ENCODE assay signal across 14 cellular contexts in genomic region chr9:97830884-97831829, GRCh38. TPM values are rescaled to one million over a fixed set of nuclear protein-coding genes. Genes with fewer than 3 reads are reported as not detected.
DNase-seq lines count a peak whose midpoint lies in the region; ATAC-seq, FAIRE-seq and TF ChIP-seq lines count a peak whose summit lies in the region.
"Had no signal": no experiment of that assay in that cellular context is flagged by ENCODE, and none has a peak within 500 bp of the region (broad histone marks: within the 10 kb centered on the region; RNA-seq: fewer than 3 reads in every experiment).

No MANE protein-coding gene starts in this region.

- H3K4me3 Mint-ChIP-seq in brain = peak overlapping the region in 4 of 5 experiments; percentile 21 to 58 (median 41)

- H3K4me3 ChIP-seq in heart left ventricle = no peak overlapping the region
- no peak overlapping the region; a peak in 1 of 6 replicates for H3K4me3 ChIP-seq in HepG2 (replicated peaks in 1 of 3; ENCODE audit: insufficient read depth in 1 of 3, low read depth in 2 of 3, low read length in 3 of 3)
- H3K4me3 ChIP-seq: uterus had no signal

- peaks cover 0 to 2% (median 0%) of the 10 kb centered on the region in 5 experiments for H3K9me3 Mint-ChIP-seq in brain

- ATAC-seq in heart left ventricle = peak in 3 of 4 donors; percentile 46 to 68 (median 67)
- peak; percentile 98 for ATAC-seq in HepG2
- no peak for ATAC-seq in HG02623 (IDR thresholded peaks at IDR 0.05; ENCODE audit: unreplicated experiment)

- 31 to 39% (median 38%) methylated on average over 13 to 15 of the region's 15 CpGs for WGBS in heart left ventricle, 4 donors
- WGBS in HepG2 (ENCODE audit: low lambda C conversion rate) = 19% methylated on average over 15 of the region's 15 CpGs

- H3K9ac ChIP-seq in HepG2 (ENCODE audit: insufficient read depth, low read depth, low read length) = no peak overlapping the region

- H3K4me1 ChIP-seq in heart left ventricle (peaks cover 0 to 8% (median 0%) of the 10 kb centered on the region in 12 donors), HepG2 (ENCODE audit: insufficient read depth, low read length) (peaks cover 19% of the 10 kb centered on the region)
- H3K4me1 ChIP-seq: uterus had no signal

- H3K27ac ChIP-seq in heart left ventricle (no peak overlapping the region), HepG2 (ENCODE audit: extremely low read length, insufficient read depth, low read length) (no peak overlapping the region)
- H3K27ac ChIP-seq: uterus had no signal

- DNase-seq in heart left ventricle = peak in 1 of 5 donors; percentile 37
- DNase-seq in cardiac septum (ENCODE audit: low spot score) = no peak
- peak; percentile 24 for DNase-seq in HepG2 (ENCODE audit: low spot score)
- no peak for DNase-seq in amniotic stem cell (lab: John Stamatoyannopoulos, UW)
- DNase-seq in D721Med (ENCODE audit: insufficient read length, low spot score) = no peak
- DNase-seq in OCI-M2 (lab: John Stamatoyannopoulos, UW; ENCODE audit: unreplicated experiment) = no peak
- DNase-seq: activated CD8-positive, alpha-beta memory T cell treated with anti-CD3 and anti-CD28 coated beads for 24 hours; activated naive CD4-positive, alpha-beta T cell treated with Interleukin-2 at 50 U/mL for 16 hours; DMS79; NCI-H446 treated with DMSO at 0.1 percent for 48 hours; uterus had no signal

- FAIRE-seq in HepG2 (lab: Jason Lieb, UNC) (peak; percentile 60), D721Med (lab: Jason Lieb, UNC) (no peak)

- H3K4me2 ChIP-seq in HepG2 (ENCODE audit: low read depth, low read length) = peak overlapping the region; percentile 63

- H3K36me3 ChIP-seq in heart left ventricle (no peaks in the 10 kb centered on the region), HepG2 (replicated peaks in 1 of 2; ENCODE audit: control insufficient read depth in 1 of 2, insufficient read depth in 2 of 2, low read length in 2 of 2) (no peaks in the 10 kb centered on the region)
- H3K36me3 ChIP-seq: uterus had no signal

- no peaks in the 10 kb centered on the region for H3K9me3 ChIP-seq in heart left ventricle
- no peaks in the 10 kb centered on the region for H3K9me3 ChIP-seq in HepG2 (ENCODE audit: low read length)
- H3K9me3 ChIP-seq: uterus had no signal

- TF ChIP-seq EP300 in HepG2 (IDR thresholded peaks at IDR 0.05; ENCODE audit: low read depth in 2 of 2, low read length in 2 of 2) (no peak), HepG2 (CRISPR knock-in tag; IDR thresholded peaks at IDR 0.05; ENCODE audit: borderline replicate concordance) (no peak)

- peak overlapping the region in 1 of 5 experiments; percentile 50 for H3K27ac Mint-ChIP-seq in brain

- TF ChIP-seq POLR2A in heart left ventricle (IDR thresholded peaks at IDR 0.05) (no peak), HepG2 (IDR thresholded peaks at IDR 0.05; ENCODE audit: insufficient read depth in 1 of 2, low read depth in 2 of 2, low read length in 2 of 2) (no peak)

- BruUV-seq in HepG2 (replicated peaks; lab: Mats Ljungman, UMichigan) = no TSS peak

- in situ Hi-C loops in HepG2 (cut with HindIII; ENCODE audit: extremely low pct_ligation_motif_present, low pct_unique_long_range_greater_than_20kb) = no loop called here

- peaks cover 17% of the 10 kb centered on the region for H3K4me1 Mint-ChIP-seq in brain

- no peak for TF ChIP-seq RAD21 in HepG2 (CRISPR knock-in tag; IDR thresholded peaks at IDR 0.05)

- TF ChIP-seq CTCF in heart left ventricle (IDR thresholded peaks at IDR 0.05) (no peak), brain (conservative IDR thresholded peaks at IDR 0.05) (no peak), HepG2 (CRISPR knock-in tag; IDR thresholded peaks at IDR 0.05) (no peak), D721Med (IDR thresholded peaks at IDR 0.05; ENCODE audit: insufficient read depth, missing control alignments) (no peak)

- H3K27me3 ChIP-seq in heart left ventricle = peaks cover 0 to 34% (median 0%) of the 10 kb centered on the region in 9 donors
- H3K27me3 ChIP-seq in HepG2 (ENCODE audit: control insufficient read depth in 1 of 2, insufficient read depth in 2 of 2, low read length in 2 of 2) = peaks cover 0 to 6% of the 10 kb centered on the region in 2 experiments; a peak in 1 of 5 replicates
- H3K27me3 ChIP-seq: uterus had no signal

- H3K36me3 Mint-ChIP-seq in brain = no peaks in the 10 kb centered on the region

- POLR2A ChIA-PET in HepG2 (lab: Yijun Ruan, JAX) = no interaction called here

- no peak overlapping the region for H2AFZ ChIP-seq in HepG2 (ENCODE audit: low read length)

- intact Hi-C loops in heart left ventricle (cut with DNase I) (no loop called here), cardiac septum (cut with DNase I) (no loop called here), HepG2 (cut with micrococcal nuclease; ENCODE audit: unreplicated experiment) (no loop called here)

- peaks cover 50% of the 10 kb centered on the region for H3K27me3 Mint-ChIP-seq in brain

- H4K20me1 ChIP-seq in HepG2 (ENCODE audit: insufficient read depth, low read length) = no peaks in the 10 kb centered on the region

- CTCF ChIA-PET in HepG2 (lab: Yijun Ruan, JAX; ENCODE audit: low intra/inter-chr PET ratio, low total read pairs) = no interaction called here

- H3K79me2 ChIP-seq in HepG2 (ENCODE audit: insufficient read depth, low read length) = no peaks in the 10 kb centered on the region

TF ChIP-seq in HepG2, 621 proteins besides CTCF, POLR2A, EP300 and RAD21 (continues in another document):
- no peak for TF ChIP-seq ATF1 (CRISPR knock-in tag; IDR thresholded peaks at IDR 0.05)
- TF ChIP-seq CC2D1A (CRISPR knock-in tag; IDR thresholded peaks at IDR 0.05) = no peak
- no peak for TF ChIP-seq ZNF781 (CRISPR knock-in tag; IDR thresholded peaks at IDR 0.05; ENCODE audit: borderline replicate concordance, not compliant biosample characterization)
- TF ChIP-seq PRDM15 (CRISPR knock-in tag; IDR thresholded peaks at IDR 0.05) = no peak
- 0 out of 2 replicates have a peak, but pooled peaks have one; percentile 14 for TF ChIP-seq FOXA3 (CRISPR knock-in tag; IDR thresholded peaks at IDR 0.05)

RNA-seq across cellular contexts. Expression of gene FOXE1, which starts 21.9 kb away (rescaled TPM):
- total RNA-seq in heart left ventricle (not detected), cardiac septum (not detected), HepG2 (2016; rRNA removed; fragmentation: Illumina TruSeq; extraction: Trizol) (not detected in 2 replicates)
- polyA plus RNA-seq in heart left ventricle (not detected), brain (ENCODE audit: insufficient read depth, low read depth, low replicate concordance) (0.32 TPM), HepG2 (2011; rRNA removed) (not detected in 2 replicates)
- total RNA-seq in HepG2 (2016; cell fraction: cytosol; rRNA removed; fragmentation: Illumina TruSeq; extraction: Trizol; ENCODE audit: low read depth) = not detected in 2 replicates
- not detected in 2 replicates for total RNA-seq in HepG2 (2016; cell fraction: insoluble cytoplasmic fraction; rRNA removed; fragmentation: Illumina TruSeq; extraction: Trizol)
- total RNA-seq in HepG2 (2016; cell fraction: membrane; rRNA removed; fragmentation: Illumina TruSeq; extraction: Trizol) = not detected in 2 replicates
- not detected in 2 replicates for total RNA-seq in HepG2 (2016; cell fraction: nucleus; rRNA removed; fragmentation: Illumina TruSeq; extraction: Trizol)
- not detected in 2 replicates for polyA plus RNA-seq in HepG2 (2011; cell fraction: cytosol; rRNA removed)
- not detected in 2 replicates for polyA plus RNA-seq in HepG2 (2011; cell fraction: nucleus; rRNA removed)
- 0.04 TPM in 1 of 2 replicates, not detected in the other for polyA plus RNA-seq in HepG2 (2012)
- polyA plus RNA-seq in HepG2 (2016; cell fraction: cytosol; fragmentation: Illumina TruSeq; extraction: Trizol; ENCODE audit: low read depth) = not detected in 2 replicates
- not detected in 2 replicates for polyA plus RNA-seq in HepG2 (2016; cell fraction: insoluble cytoplasmic fraction; fragmentation: Illumina TruSeq; extraction: Trizol; ENCODE audit: low read depth)
- not detected in 2 replicates for polyA plus RNA-seq in HepG2 (2016; cell fraction: membrane; fragmentation: Illumina TruSeq; extraction: Trizol; ENCODE audit: low read depth)
- not detected in 2 replicates for polyA plus RNA-seq in HepG2 (2016; cell fraction: nucleus; fragmentation: Illumina TruSeq; extraction: Trizol; ENCODE audit: insufficient read depth, low read depth)
- 1.2 TPM in 1 of 2 replicates, not detected in the other for polyA minus RNA-seq in HepG2 (2011; rRNA and poly(A)+ RNA removed; ENCODE audit: low replicate concordance)
- not detected in 2 replicates for polyA minus RNA-seq in HepG2 (2011; cell fraction: cytosol; rRNA and poly(A)+ RNA removed)
- not detected in 2 replicates for polyA minus RNA-seq in HepG2 (2011; cell fraction: nucleus; rRNA and poly(A)+ RNA removed)
- total RNA-seq: uterus had no signal
- polyA plus RNA-seq: neural cell had no signal
